In the genomic region with DNA sequence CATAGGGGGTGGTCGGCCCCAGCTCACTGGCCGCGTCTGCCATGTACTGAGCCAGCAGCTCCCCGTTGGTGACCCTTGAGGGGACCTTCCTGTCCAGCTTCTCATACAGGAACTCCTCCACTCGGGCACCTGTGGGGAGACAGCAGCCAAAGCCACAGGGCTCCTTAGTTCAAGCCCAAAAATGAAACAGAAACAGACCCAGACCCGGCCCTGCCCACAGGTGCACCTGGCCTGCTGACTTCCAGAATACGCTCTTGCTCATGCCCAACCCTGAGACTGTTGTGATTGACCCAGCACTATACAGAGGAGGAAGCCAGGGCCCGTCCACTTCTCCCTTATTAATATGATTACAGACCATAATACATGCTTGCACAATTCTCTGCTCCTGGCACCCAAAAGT, we compare ENCODE assay signal across 12 cellular contexts. TPM values are rescaled to one million over a fixed set of nuclear protein-coding genes. Genes with fewer than 3 reads are reported as not detected.
A peak's percentile ranks its signal among the peaks of the same experiment; 100 is the strongest.
DNase-seq lines count a peak whose midpoint lies in the region; ATAC-seq, FAIRE-seq and TF ChIP-seq lines count a peak whose summit lies in the region.
"Had no signal": no experiment of that assay in that cellular context is flagged by ENCODE, and none has a peak within 500 bp of the region (broad histone marks: within the 10 kb centered on the region; RNA-seq: fewer than 3 reads in every experiment).

No MANE protein-coding gene starts in this region.

- H3K4me3 ChIP-seq in small intestine (ENCODE audit: low read depth in 1 of 2, low read length in 2 of 2): no peak overlapping the region
- no peak overlapping the region for H3K4me3 ChIP-seq in esophagus squamous epithelium
- H3K4me3 ChIP-seq: uterus had no signal

- H3K9me3 ChIP-seq in small intestine (ENCODE audit: control insufficient read depth, low read depth): no peaks in the 10 kb centered on the region
- no peaks in the 10 kb centered on the region for H3K9me3 ChIP-seq in esophagus squamous epithelium
- H3K9me3 ChIP-seq: uterus had no signal

- intact Hi-C loops in activated CD4-positive, alpha-beta T cell treated with anti-CD3 and anti-CD28 coated beads, Interleukin-2, amount 10 ng/mL, durations not matched to agents 24 days and 14 days (cut with micrococcal nuclease): no loop called here
- intact Hi-C loops in esophagus squamous epithelium (cut with DNase I): no loop called here

- peaks cover 6% of the 10 kb centered on the region for H3K36me3 Mint-ChIP-seq in activated CD4-positive, alpha-beta T cell treated with anti-CD3 and anti-CD28 coated beads, Interleukin-2, amount 10 ng/mL, durations not matched to agents 24 days and 14 days (ENCODE audit: low read depth)

- FAIRE-seq in small intestine (lab: Jason Lieb, UNC): no peak
- FAIRE-seq: H54 had no signal

- TF ChIP-seq CTCF in RWPE1 (conservative IDR thresholded peaks at IDR 0.05; ENCODE audit: low read depth): no peak
- TF ChIP-seq CTCF in esophagus squamous epithelium (IDR thresholded peaks at IDR 0.05): no peak

- 21 to 46% (median 30%) methylated on average over 8 of the region's 8 CpGs for WGBS in small intestine, 3 donors
- 50 to 67% methylated on average over 8 of the region's 8 CpGs for WGBS in esophagus squamous epithelium, 2 donors

- H3K27me3 ChIP-seq in small intestine (ENCODE audit: control insufficient read depth in 2 of 2, insufficient read depth in 2 of 2, low read length in 2 of 2) (no peaks in the 10 kb centered on the region), esophagus squamous epithelium (no peaks in the 10 kb centered on the region)
- H3K27me3 ChIP-seq: uterus had no signal

- no peaks in the 10 kb centered on the region for H3K9me3 Mint-ChIP-seq in activated CD4-positive, alpha-beta T cell treated with anti-CD3 and anti-CD28 coated beads, Interleukin-2, amount 10 ng/mL, durations not matched to agents 24 days and 14 days
- H3K9me3 Mint-ChIP-seq: nephron had no signal

- H3K27ac ChIP-seq in RWPE1 (peak overlapping the region; percentile 79), small intestine (ENCODE audit: low read depth in 1 of 2, low read length in 1 of 2) (peak overlapping the region; percentile 44 to 89), esophagus squamous epithelium (peak overlapping the region in 2 of 4 donors; percentile 2 to 38)
- H3K27ac ChIP-seq: uterus had no signal

- H3K36me3 ChIP-seq in small intestine (ENCODE audit: control insufficient read depth in 2 of 2, insufficient read depth in 2 of 2, low read length in 2 of 2) (peaks cover 0 to 3% of the 10 kb centered on the region in 2 donors), esophagus squamous epithelium (peaks cover 0 to 49% (median 0%) of the 10 kb centered on the region in 3 donors)
- H3K36me3 ChIP-seq: uterus had no signal

- peak; percentile 67 for DNase-seq in activated CD4-positive, alpha-beta T cell treated with anti-CD3 and anti-CD28 coated beads, Interleukin-2, amount 10 ng/mL, durations not matched to agents 24 days and 14 days
- no peak for DNase-seq in activated CD4-positive, alpha-beta T cell treated with anti-CD3 and anti-CD28 coated beads, Interleukin-2, amount 50 U/mL, for 1 hour
- no peak for DNase-seq in RWPE1 (ENCODE audit: low spot score)
- DNase-seq in small intestine: peak; percentile 50
- DNase-seq in T-helper 2 cell: no peak
- DNase-seq in activated naive CD4-positive, alpha-beta T cell (lab: John Stamatoyannopoulos, UW): no peak
- DNase-seq in esophagus squamous epithelium (lab: John Stamatoyannopoulos, UW): no peak
- DNase-seq: NCI-H345, uterus had no signal

- TF ChIP-seq POLR2A in esophagus squamous epithelium (IDR thresholded peaks at IDR 0.05): no peak

- peaks cover 0 to 3% of the 10 kb centered on the region in 2 donors for H3K4me1 ChIP-seq in small intestine (ENCODE audit: control insufficient read depth in 2 of 2, insufficient read depth in 1 of 2, low read depth in 1 of 2, low read length in 1 of 2)
- H3K4me1 ChIP-seq in esophagus squamous epithelium: peaks cover 13 to 41% (median 14%) of the 10 kb centered on the region in 3 donors

- peaks cover 14% of the 10 kb centered on the region for H3K4me1 Mint-ChIP-seq in activated CD4-positive, alpha-beta T cell treated with anti-CD3 and anti-CD28 coated beads, Interleukin-2, amount 10 ng/mL, durations not matched to agents 24 days and 14 days

- no peak overlapping the region for H3K4me3 Mint-ChIP-seq in activated CD4-positive, alpha-beta T cell treated with anti-CD3 and anti-CD28 coated beads, Interleukin-2, amount 10 ng/mL, durations not matched to agents 24 days and 14 days
- H3K4me3 Mint-ChIP-seq: nephron had no signal

- ATAC-seq in HG02571 (IDR thresholded peaks at IDR 0.05; ENCODE audit: unreplicated experiment): peak; percentile 61

- POLR2A ChIA-PET in RWPE1 (lab: Yijun Ruan, JAX; ENCODE audit: low non-redundant PET): no interaction called here

- H3K27me3 Mint-ChIP-seq in activated CD4-positive, alpha-beta T cell treated with anti-CD3 and anti-CD28 coated beads, Interleukin-2, amount 10 ng/mL, durations not matched to agents 24 days and 14 days: no peaks in the 10 kb centered on the region

- no peak overlapping the region for H3K27ac Mint-ChIP-seq in activated CD4-positive, alpha-beta T cell treated with anti-CD3 and anti-CD28 coated beads, Interleukin-2, amount 10 ng/mL, durations not matched to agents 24 days and 14 days

- CTCF ChIA-PET in RWPE1 (lab: Yijun Ruan, JAX): no interaction called here

RNA-seq across cellular contexts. Expression of a gene that starts 7.0 kb away (rescaled TPM):
- total RNA-seq in activated CD4-positive, alpha-beta T cell treated with anti-CD3 and anti-CD28 coated beads, Interleukin-2, amount 10 ng/mL, durations not matched to agents 24 days and 14 days: 69.6 and 73.9 TPM in 2 replicates
- 100 to 1,000 TPM in 1 of 3 donors, 10 to 100 TPM in 2; 88.6 to 112 (median 96.1) TPM for polyA plus RNA-seq in small intestine
- total RNA-seq in esophagus squamous epithelium: 100 to 1,000 TPM in 2 of 4 donors, 10 to 100 TPM in 2; 70.3 to 169 (median 113) TPM

RNA-seq across cellular contexts. Expression of a gene that starts 15.3 kb away (rescaled TPM):
- 43.3 and 44.3 TPM in 2 replicates for total RNA-seq in activated CD4-positive, alpha-beta T cell treated with anti-CD3 and anti-CD28 coated beads, Interleukin-2, amount 10 ng/mL, durations not matched to agents 24 days and 14 days
- 100 to 1,000 TPM in 1 of 3 donors, 10 to 100 TPM in 2; 33.9 to 127 (median 88.1) TPM for polyA plus RNA-seq in small intestine
- 10 to 100 TPM; 27.5 to 49.3 (median 29.8) TPM for total RNA-seq in esophagus squamous epithelium

RNA-seq across cellular contexts. Expression of a gene that starts 59.8 kb away (rescaled TPM):
- total RNA-seq in activated CD4-positive, alpha-beta T cell treated with anti-CD3 and anti-CD28 coated beads, Interleukin-2, amount 10 ng/mL, durations not matched to agents 24 days and 14 days: 24.7 and 24.8 TPM in 2 replicates
- 10 to 100 TPM; 28.4 to 34.9 (median 28.6) TPM for polyA plus RNA-seq in small intestine
- 10 to 100 TPM in 3 of 4 donors, 1 to 10 TPM in 1; 9.7 to 23.0 (median 19.3) TPM for total RNA-seq in esophagus squamous epithelium

Comparison
In these comparisons a context has a peak if more than half of its experiments do, and no peak if none do; other contexts are left out.
1. DNase-seq: peak in activated CD4-positive, alpha-beta T cell treated with anti-CD3 and anti-CD28 coated beads, Interleukin-2, amount 10 ng/mL, durations not matched to agents 24 days and 14 days (single experiment) and small intestine (single experiment); none in activated CD4-positive, alpha-beta T cell treated with anti-CD3 and anti-CD28 coated beads, Interleukin-2, amount 50 U/mL, for 1 hour (single experiment), RWPE1 (single experiment), T-helper 2 cell (0 of 5), activated naive CD4-positive, alpha-beta T cell (0 of 4) and esophagus squamous epithelium (single experiment).